Comparison of ENCODE assay signal across 30 cellular contexts in genomic region chr15:65369148-65369547, GRCh38. TPM values are rescaled to one million over a fixed set of nuclear protein-coding genes. Genes with fewer than 3 reads are reported as not detected.
DNase-seq lines count a peak whose midpoint lies in the region; ATAC-seq, FAIRE-seq and TF ChIP-seq lines count a peak whose summit lies in the region.
"Had no signal": no experiment of that assay in that cellular context is flagged by ENCODE, and none has a peak within 500 bp of the region (broad histone marks: within the 10 kb centered on the region; RNA-seq: fewer than 3 reads in every experiment).

No MANE protein-coding gene starts in this region.

- peaks cover 71% of the 10 kb centered on the region for H3K4me1 Mint-ChIP-seq in GM23338
- H3K4me1 Mint-ChIP-seq: activated naive CD8-positive, alpha-beta T cell treated with anti-CD3 and anti-CD28 coated beads, Interleukin-2, amount 10 ng/mL, durations not matched to agents 7 days and 5 days; CD4-positive, alpha-beta memory T cell; stimulated activated naive CD8-positive, alpha-beta T cell treated with anti-CD3 and anti-CD28 coated beads, Interleukin-15, amount 100 ng/mL, for 72 hours had no signal

- H3K4me3 Mint-ChIP-seq in GM23338 = peak overlapping the region; percentile 35; the same call in 1 of the 3 replicates
- H3K4me3 Mint-ChIP-seq: activated CD4-positive, alpha-beta T cell treated with anti-CD3 and anti-CD28 coated beads, Interleukin-2, amount 10 ng/mL, durations not matched to agents 24 days and 14 days; activated naive CD8-positive, alpha-beta T cell treated with anti-CD3 and anti-CD28 coated beads, Interleukin-2, amount 10 ng/mL, durations not matched to agents 7 days and 5 days; CD4-positive, alpha-beta memory T cell; stimulated activated naive CD8-positive, alpha-beta T cell treated with anti-CD3 and anti-CD28 coated beads, Interleukin-15, amount 100 ng/mL, for 72 hours had no signal

- peaks cover 28% of the 10 kb centered on the region for H3K27me3 Mint-ChIP-seq in GM23338 (ENCODE audit: insufficient read depth, low read depth, poor library complexity)

- POLR2A ChIA-PET in HepG2 (lab: Yijun Ruan, JAX) = interaction anchor here (0.6 to 2.9 kb wide), 6 partner anchors 8 to 65 kb away, joined by 3 to 34 read pairs (median 4); partner anchors contain the start of genes IGDCC3 and RNU5B-1

- H3K27ac ChIP-seq in GM23338 (ENCODE audit: low read depth) = peak overlapping the region; percentile 95
- H3K27ac ChIP-seq in angular gyrus (ENCODE audit: low read depth, low read length) = peak overlapping the region; percentile 79
- H3K27ac ChIP-seq in HepG2 (ENCODE audit: extremely low read length, insufficient read depth, low read length) = peak overlapping the region; percentile 85
- no peak overlapping the region for H3K27ac ChIP-seq in osteoblast (ENCODE audit: low read depth, low read length)
- H3K27ac ChIP-seq in Karpas-422 (ENCODE audit: low read length) = no peak overlapping the region
- H3K27ac ChIP-seq: lower lobe of right lung, tibial artery had no signal

- H3K9me3 Mint-ChIP-seq in GM23338 = no peaks in the 10 kb centered on the region
- H3K9me3 Mint-ChIP-seq: activated CD4-positive, alpha-beta T cell treated with anti-CD3 and anti-CD28 coated beads, Interleukin-2, amount 10 ng/mL, durations not matched to agents 24 days and 14 days; activated naive CD8-positive, alpha-beta T cell treated with anti-CD3 and anti-CD28 coated beads, Interleukin-2, amount 10 ng/mL, durations not matched to agents 7 days and 5 days; CD4-positive, alpha-beta memory T cell; stimulated activated naive CD8-positive, alpha-beta T cell treated with anti-CD3 and anti-CD28 coated beads, Interleukin-15, amount 100 ng/mL, for 72 hours had no signal

- peaks cover 12% of the 10 kb centered on the region; the same call in 1 of the 2 replicates for H3K79me2 ChIP-seq in GM23338 (replicated peaks; ENCODE audit: insufficient read depth)
- peaks cover 42% of the 10 kb centered on the region for H3K79me2 ChIP-seq in HepG2 (ENCODE audit: insufficient read depth, low read length)
- H3K79me2 ChIP-seq in osteoblast (ENCODE audit: insufficient read depth, low read length) = no peaks in the 10 kb centered on the region
- H3K79me2 ChIP-seq in Karpas-422 (ENCODE audit: low read length) = no peaks in the 10 kb centered on the region

- no peak for TF ChIP-seq CTCF in GM23338 (conservative IDR thresholded peaks at IDR 0.05; ENCODE audit: low read depth in 2 of 2)
- TF ChIP-seq CTCF in HepG2 (CRISPR knock-in tag; IDR thresholded peaks at IDR 0.05) = no peak
- TF ChIP-seq CTCF in osteoblast (IDR thresholded peaks at IDR 0.05; ENCODE audit: extremely low read depth, low read depth, low read length) = no peak

- intact Hi-C loops in HepG2 (cut with micrococcal nuclease; ENCODE audit: unreplicated experiment) = no loop called here

- 96% methylated on average over 2 of the region's 3 CpGs for WGBS in HepG2 (ENCODE audit: low lambda C conversion rate)

- H3K9me3 ChIP-seq in HepG2 (ENCODE audit: low read length) = no peaks in the 10 kb centered on the region
- H3K9me3 ChIP-seq in osteoblast (ENCODE audit: low read depth, low read length) = no peaks in the 10 kb centered on the region
- no peaks in the 10 kb centered on the region for H3K9me3 ChIP-seq in Karpas-422 (ENCODE audit: low read length)
- H3K9me3 ChIP-seq: lower lobe of right lung, tibial artery had no signal

- H3K4me3 ChIP-seq in GM23338 (0 out of 2 replicates have a peak overlapping the region, but pooled peaks have one; percentile 35), HepG2 (replicated peaks in 1 of 3; ENCODE audit: insufficient read depth in 1 of 3, low read depth in 2 of 3, low read length in 3 of 3) (peak overlapping the region in 1 of 3 experiments; percentile 60; a peak in 1 of 6 replicates), osteoblast (ENCODE audit: insufficient read depth, low read length) (no peak overlapping the region), Karpas-422 (ENCODE audit: low read length) (no peak overlapping the region)
- H3K4me3 ChIP-seq: lower lobe of right lung, tibial artery had no signal

- in situ Hi-C loops in HepG2 (cut with HindIII; ENCODE audit: extremely low pct_ligation_motif_present, low pct_unique_long_range_greater_than_20kb) = no loop called here

- CTCF ChIA-PET in HepG2 (lab: Yijun Ruan, JAX; ENCODE audit: low intra/inter-chr PET ratio, low total read pairs) = interaction anchor here (1.3 kb wide), 1 partner anchor 17 kb away, joined by 3 read pairs; no protein-coding TSS in a partner anchor

- FAIRE-seq in HepG2 (lab: Jason Lieb, UNC) = no peak
- FAIRE-seq: A204.1, GM12892, HTR-8/SVneo had no signal

- H3K36me3 ChIP-seq in GM23338 (ENCODE audit: insufficient read depth) (no peaks in the 10 kb centered on the region), HepG2 (replicated peaks in 1 of 2; ENCODE audit: control insufficient read depth in 1 of 2, insufficient read depth in 2 of 2, low read length in 2 of 2) (peaks cover 10 to 46% of the 10 kb centered on the region in 2 experiments; a peak in 4 of 5 replicates), osteoblast (ENCODE audit: insufficient read depth, low read length) (no peaks in the 10 kb centered on the region), Karpas-422 (ENCODE audit: insufficient read depth, low read length) (no peaks in the 10 kb centered on the region)
- H3K36me3 ChIP-seq: lower lobe of right lung, tibial artery had no signal

- peaks cover 34% of the 10 kb centered on the region for H3K36me3 Mint-ChIP-seq in GM23338 (ENCODE audit: low read depth)
- H3K36me3 Mint-ChIP-seq: activated naive CD8-positive, alpha-beta T cell treated with anti-CD3 and anti-CD28 coated beads, Interleukin-2, amount 10 ng/mL, durations not matched to agents 7 days and 5 days; CD4-positive, alpha-beta memory T cell had no signal

- BruUV-seq in HepG2 (replicated peaks; lab: Mats Ljungman, UMichigan) = no TSS peak

- peak overlapping the region; percentile 68 for H3K9ac ChIP-seq in HepG2 (ENCODE audit: insufficient read depth, low read depth, low read length)
- H3K9ac ChIP-seq in Karpas-422 (ENCODE audit: low read length) = no peak overlapping the region

- TF ChIP-seq EP300 in HepG2 (IDR thresholded peaks at IDR 0.05; ENCODE audit: low read depth in 2 of 2, low read length in 2 of 2) (no peak), HepG2 (CRISPR knock-in tag; IDR thresholded peaks at IDR 0.05; ENCODE audit: borderline replicate concordance) (no peak)

- ATAC-seq in GM23338 (no peak), HepG2 (no peak), GM18511 (IDR thresholded peaks at IDR 0.05; ENCODE audit: unreplicated experiment) (no peak)
- ATAC-seq: HCT116; PC-3; Right ventricle myocardium inferior; stimulated activated naive CD8-positive, alpha-beta T cell treated with anti-CD3 and anti-CD28 coated beads, Interleukin-15, amount 100 ng/mL, for 72 hours had no signal

- H3K27me3 ChIP-seq in GM23338 (ENCODE audit: insufficient read depth) = no peaks in the 10 kb centered on the region
- H3K27me3 ChIP-seq in HepG2 (ENCODE audit: control insufficient read depth in 1 of 2, insufficient read depth in 2 of 2, low read length in 2 of 2) = no peaks in the 10 kb centered on the region
- H3K27me3 ChIP-seq in osteoblast (ENCODE audit: insufficient read depth, low read length) = peaks cover 22% of the 10 kb centered on the region
- H3K27me3 ChIP-seq in Karpas-422 (ENCODE audit: low read length) = no peaks in the 10 kb centered on the region

- H3K4me2 ChIP-seq in GM23338 (peak overlapping the region; percentile 74), HepG2 (ENCODE audit: low read depth, low read length) (peak overlapping the region; percentile 85), osteoblast (ENCODE audit: insufficient read depth, low read length) (no peak overlapping the region), Karpas-422 (ENCODE audit: low read depth, low read length, poor library complexity, severe bottlenecking) (no peak overlapping the region)

- H3F3A ChIP-seq in GM23338 (replicated peaks; ENCODE audit: low read depth) = peaks cover 29% of the 10 kb centered on the region; the same call in 1 of the 2 replicates

- no peak for DNase-seq in GM23338 (ENCODE audit: low spot score)
- no peak for DNase-seq in HepG2 (ENCODE audit: low spot score)
- peak; percentile 30 for DNase-seq in osteoblast (ENCODE audit: insufficient read length, low spot score, missing footprints)
- DNase-seq in stimulated activated naive CD4-positive, alpha-beta T cell treated with Interleukin-2 at 50 U/mL for 16 hours (lab: John Stamatoyannopoulos, UW) = no peak
- DNase-seq in stimulated activated CD4-positive, alpha-beta T cell treated with anti-CD3 and anti-CD28 coated beads, Interleukin-1b, Interleukin-23, amount 100 ng/mL, for 48 hours = no peak
- DNase-seq in Karpas-422 = no peak
- DNase-seq: activated CD4-positive, alpha-beta T cell treated with anti-CD3 and anti-CD28 coated beads, Interleukin-2, amount 10 ng/mL, durations not matched to agents 24 days and 14 days; activated effector memory CD4-positive, alpha-beta T cell treated with anti-CD3 and anti-CD28 coated beads, Interleukin-2, amount 50 U/mL, for 16 hours; activated naive CD8-positive, alpha-beta T cell treated with anti-CD3 and anti-CD28 coated beads, Interleukin-2, amount 10 ng/mL, durations not matched to agents 7 days and 5 days; activated T-cell treated with anti-CD3 and anti-CD28 coated beads, Interleukin-2, amount 50 U/mL, for 1 hour; CD4-positive, alpha-beta memory T cell; DMS 273 treated with DMSO at 0.1 percent for 48 hours; effector CD4-positive, alpha-beta T cell; Kasumi-1; lower lobe of right lung; NCI-H146; NCI-H446 treated with DMSO at 0.1 percent for 48 hours; PC-3; stimulated activated naive CD8-positive, alpha-beta T cell treated with anti-CD3 and anti-CD28 coated beads, Interleukin-15, amount 100 ng/mL, for 72 hours; tibial artery had no signal

- no peaks in the 10 kb centered on the region for H3K9me2 ChIP-seq in GM23338 (ENCODE audit: insufficient read depth)
- no peaks in the 10 kb centered on the region for H3K9me2 ChIP-seq in Karpas-422 (replicated peaks; ENCODE audit: insufficient read depth, low read length)

- TF ChIP-seq POLR2A in HepG2 (IDR thresholded peaks at IDR 0.05; ENCODE audit: insufficient read depth in 1 of 2, low read depth in 2 of 2, low read length in 2 of 2) = no peak

- H4K20me1 ChIP-seq in GM23338 (replicated peaks; ENCODE audit: insufficient read depth) = no peaks in the 10 kb centered on the region
- H4K20me1 ChIP-seq in HepG2 (ENCODE audit: insufficient read depth, low read length) = no peaks in the 10 kb centered on the region
- H4K20me1 ChIP-seq in osteoblast (ENCODE audit: insufficient read depth, low read length) = no peaks in the 10 kb centered on the region
- no peaks in the 10 kb centered on the region for H4K20me1 ChIP-seq in Karpas-422 (ENCODE audit: insufficient read depth, low read depth, low read length)

- no peak for TF ChIP-seq RAD21 in HepG2 (CRISPR knock-in tag; IDR thresholded peaks at IDR 0.05)

- H3K4me1 ChIP-seq in GM23338 (ENCODE audit: insufficient read depth) (peaks cover 69% of the 10 kb centered on the region), HepG2 (ENCODE audit: insufficient read depth, low read length) (peaks cover 88% of the 10 kb centered on the region), osteoblast (ENCODE audit: insufficient read depth, low read length) (no peaks in the 10 kb centered on the region), Karpas-422 (ENCODE audit: low read length) (peaks cover 8% of the 10 kb centered on the region)
- H3K4me1 ChIP-seq: lower lobe of right lung, tibial artery had no signal

- H2AFZ ChIP-seq in GM23338 (no peak overlapping the region), HepG2 (ENCODE audit: low read length) (no peak overlapping the region), osteoblast (ENCODE audit: low read length) (no peak overlapping the region), Karpas-422 (ENCODE audit: low read length) (no peak overlapping the region)

- peak overlapping the region; percentile 71 for H3K27ac Mint-ChIP-seq in GM23338
- H3K27ac Mint-ChIP-seq: activated CD4-positive, alpha-beta T cell treated with anti-CD3 and anti-CD28 coated beads, Interleukin-2, amount 10 ng/mL, durations not matched to agents 24 days and 14 days; activated naive CD8-positive, alpha-beta T cell treated with anti-CD3 and anti-CD28 coated beads, Interleukin-2, amount 10 ng/mL, durations not matched to agents 7 days and 5 days; stimulated activated naive CD8-positive, alpha-beta T cell treated with anti-CD3 and anti-CD28 coated beads, Interleukin-15, amount 100 ng/mL, for 72 hours had no signal

RNA-seq across cellular contexts. Expression of gene IGDCC3, which starts 8.7 kb away (rescaled TPM):
- 26.3 and 30.7 TPM in 2 replicates for total RNA-seq in GM23338 (2014; rRNA removed; shearing (Covaris generic))
- 15.3 and 16.4 TPM in 2 replicates for polyA plus RNA-seq in GM23338 (2016; fragmentation: Nextera tagmentation; extraction: Ambion mirVana)
- 31.2 and 51.8 TPM in 2 replicates for total RNA-seq in HepG2 (2016; rRNA removed; fragmentation: Illumina TruSeq; extraction: Trizol)
- 9.5 and 9.8 TPM in 2 replicates for total RNA-seq in HepG2 (2016; cell fraction: cytosol; rRNA removed; fragmentation: Illumina TruSeq; extraction: Trizol; ENCODE audit: low read depth)
- total RNA-seq in HepG2 (2016; cell fraction: insoluble cytoplasmic fraction; rRNA removed; fragmentation: Illumina TruSeq; extraction: Trizol) = 29.4 and 52.8 TPM in 2 replicates
- 40.5 and 40.6 TPM in 2 replicates for total RNA-seq in HepG2 (2016; cell fraction: membrane; rRNA removed; fragmentation: Illumina TruSeq; extraction: Trizol)
- 59.8 and 72.1 TPM in 2 replicates for total RNA-seq in HepG2 (2016; cell fraction: nucleus; rRNA removed; fragmentation: Illumina TruSeq; extraction: Trizol)
- 30.1 and 35.7 TPM in 2 replicates for polyA plus RNA-seq in HepG2 (2011; rRNA removed)
- polyA plus RNA-seq in HepG2 (2011; cell fraction: cytosol; rRNA removed) = 21.8 and 38.4 TPM in 2 replicates
- 46.7 and 64.4 TPM in 2 replicates for polyA plus RNA-seq in HepG2 (2011; cell fraction: nucleus; rRNA removed)
- polyA plus RNA-seq in HepG2 (2012) = 27.1 and 28.5 TPM in 2 replicates
- 14.9 and 15.4 TPM in 2 replicates for polyA plus RNA-seq in HepG2 (2016; cell fraction: cytosol; fragmentation: Illumina TruSeq; extraction: Trizol; ENCODE audit: low read depth)
- polyA plus RNA-seq in HepG2 (2016; cell fraction: insoluble cytoplasmic fraction; fragmentation: Illumina TruSeq; extraction: Trizol; ENCODE audit: low read depth) = 40.4 and 49.0 TPM in 2 replicates
- 39.5 and 45.0 TPM in 2 replicates for polyA plus RNA-seq in HepG2 (2016; cell fraction: membrane; fragmentation: Illumina TruSeq; extraction: Trizol; ENCODE audit: low read depth)
- 130 and 131 TPM in 2 replicates for polyA plus RNA-seq in HepG2 (2016; cell fraction: nucleus; fragmentation: Illumina TruSeq; extraction: Trizol; ENCODE audit: insufficient read depth, low read depth)
- 0.07 and 131 TPM in 2 replicates for polyA minus RNA-seq in HepG2 (2011; rRNA and poly(A)+ RNA removed; ENCODE audit: low replicate concordance)
- polyA minus RNA-seq in HepG2 (2011; cell fraction: cytosol; rRNA and poly(A)+ RNA removed) = 57.3 and 61.0 TPM in 2 replicates
- 23.1 and 27.6 TPM in 2 replicates for polyA minus RNA-seq in HepG2 (2011; cell fraction: nucleus; rRNA and poly(A)+ RNA removed)
- total RNA-seq in osteoblast = 0.29 TPM in 1 of 2 replicates, not detected in the other
- total RNA-seq in Karpas-422 (2014; rRNA removed; shearing (Covaris generic); ENCODE audit: low replicate concordance) = not detected in 2 replicates
- total RNA-seq: activated CD4-positive, alpha-beta T cell treated with anti-CD3 and anti-CD28 coated beads, Interleukin-2, amount 10 ng/mL, durations not matched to agents 24 days and 14 days; activated CD8-positive, alpha-beta memory T cell treated with anti-CD3 and anti-CD28 coated beads for 36 hours; activated naive CD8-positive, alpha-beta T cell treated with anti-CD3 and anti-CD28 coated beads, Interleukin-2, amount 10 ng/mL, durations not matched to agents 7 days and 5 days; CD4-positive, alpha-beta memory T cell; epithelial cell of proximal tubule; lower lobe of right lung; PC-3; T-helper 2 cell treated with Interferon-gamma antibody and Interleukin-4, amounts not matched to agents 100 ng/mL and 5 ng/mL, for 36 hours had no signal
- polyA plus RNA-seq: CD4-positive, alpha-beta memory T cell had no signal

RNA-seq across cellular contexts. Expression of gene IGDCC4, which starts 53.6 kb away (rescaled TPM):
- total RNA-seq in GM23338 (2014; rRNA removed; shearing (Covaris generic)) = 8.4 and 9.6 TPM in 2 replicates
- 7.2 and 7.5 TPM in 2 replicates for polyA plus RNA-seq in GM23338 (2016; fragmentation: Nextera tagmentation; extraction: Ambion mirVana)
- 0.87 and 1.1 TPM in 2 replicates for total RNA-seq in HepG2 (2016; rRNA removed; fragmentation: Illumina TruSeq; extraction: Trizol)
- 0.09 and 0.30 TPM in 2 replicates for total RNA-seq in HepG2 (2016; cell fraction: cytosol; rRNA removed; fragmentation: Illumina TruSeq; extraction: Trizol; ENCODE audit: low read depth)
- 0.76 and 0.89 TPM in 2 replicates for total RNA-seq in HepG2 (2016; cell fraction: insoluble cytoplasmic fraction; rRNA removed; fragmentation: Illumina TruSeq; extraction: Trizol)
- total RNA-seq in HepG2 (2016; cell fraction: membrane; rRNA removed; fragmentation: Illumina TruSeq; extraction: Trizol) = 0.46 and 0.55 TPM in 2 replicates
- total RNA-seq in HepG2 (2016; cell fraction: nucleus; rRNA removed; fragmentation: Illumina TruSeq; extraction: Trizol) = 1.1 and 1.5 TPM in 2 replicates
- polyA plus RNA-seq in HepG2 (2011; rRNA removed) = 0.39 and 0.55 TPM in 2 replicates
- polyA plus RNA-seq in HepG2 (2011; cell fraction: cytosol; rRNA removed) = 0.42 and 0.45 TPM in 2 replicates
- 1.8 and 2.0 TPM in 2 replicates for polyA plus RNA-seq in HepG2 (2011; cell fraction: nucleus; rRNA removed)
- 0.30 and 0.49 TPM in 2 replicates for polyA plus RNA-seq in HepG2 (2012)
- 0.12 and 0.17 TPM in 2 replicates for polyA plus RNA-seq in HepG2 (2016; cell fraction: cytosol; fragmentation: Illumina TruSeq; extraction: Trizol; ENCODE audit: low read depth)
- 1.1 and 1.3 TPM in 2 replicates for polyA plus RNA-seq in HepG2 (2016; cell fraction: insoluble cytoplasmic fraction; fragmentation: Illumina TruSeq; extraction: Trizol; ENCODE audit: low read depth)
- 0.44 and 0.58 TPM in 2 replicates for polyA plus RNA-seq in HepG2 (2016; cell fraction: membrane; fragmentation: Illumina TruSeq; extraction: Trizol; ENCODE audit: low read depth)
- 2.5 and 2.7 TPM in 2 replicates for polyA plus RNA-seq in HepG2 (2016; cell fraction: nucleus; fragmentation: Illumina TruSeq; extraction: Trizol; ENCODE audit: insufficient read depth, low read depth)
- polyA minus RNA-seq in HepG2 (2011; rRNA and poly(A)+ RNA removed; ENCODE audit: low replicate concordance) = 0.56 and 0.68 TPM in 2 replicates
- 0.59 and 0.79 TPM in 2 replicates for polyA minus RNA-seq in HepG2 (2011; cell fraction: cytosol; rRNA and poly(A)+ RNA removed)
- polyA minus RNA-seq in HepG2 (2011; cell fraction: nucleus; rRNA and poly(A)+ RNA removed) = 0.64 and 1.5 TPM in 2 replicates
- total RNA-seq in osteoblast = 3.6 and 6.2 TPM in 2 replicates
- total RNA-seq in Karpas-422 (2014; rRNA removed; shearing (Covaris generic); ENCODE audit: low replicate concordance) = 0.18 TPM in 1 of 2 replicates, not detected in the other
- total RNA-seq: T-helper 2 cell treated with Interferon-gamma antibody and Interleukin-4, amounts not matched to agents 100 ng/mL and 5 ng/mL, for 36 hours had no signal

Comparison
In these comparisons a context has a peak if more than half of its experiments do, and no peak if none do; other contexts are left out.
1. H3K27ac ChIP-seq: peak in GM23338 (single experiment), angular gyrus (single experiment) and HepG2 (single experiment); none in osteoblast (single experiment) and Karpas-422 (single experiment).
2. H3K4me2 ChIP-seq: peak in GM23338 (single experiment) and HepG2 (single experiment); none in osteoblast (single experiment) and Karpas-422 (single experiment).